8 cellular contexts compared by ENCODE assay signal in genomic region chr5:66440202-66440680, GRCh38.
DNase-seq lines count a peak whose midpoint lies in the region; ATAC-seq and TF ChIP-seq lines count a peak whose summit lies in the region.

No MANE protein-coding gene starts in this region.

- no peak overlapping the region for H3T11ph ChIP-seq in H9 (ENCODE audit: low read length)

- H3K4me3 Mint-ChIP-seq in HFFc6 (no peak overlapping the region), H9 (no peak overlapping the region)

- no peak overlapping the region for H3K14ac ChIP-seq in H9 (ENCODE audit: insufficient read depth, low read length)

- no peaks in the 10 kb centered on the region for H3K36me3 ChIP-seq in lower lobe of right lung
- no peaks in the 10 kb centered on the region for H3K36me3 ChIP-seq in HAP-1 (replicated peaks)

- in situ Hi-C loops in HAP-1 (cut with MboI; ENCODE audit: low sequenced_read_pairs), result no loop called here

- no peak overlapping the region for H2BK12ac ChIP-seq in H9 (ENCODE audit: insufficient read length, low read depth, low read length)

- H3K9me3 Mint-ChIP-seq in HFFc6 (0 out of 2 replicates have a peak, but pooled peaks cover 8% of the 10 kb centered on the region), H9 (no peaks in the 10 kb centered on the region)

- no peaks in the 10 kb centered on the region for H3K23me2 ChIP-seq in H9 (ENCODE audit: insufficient read length, low read depth, low read length, poor library complexity, severe bottlenecking)

- H3K4ac ChIP-seq in H9 (ENCODE audit: low read depth, low read length), result no peak overlapping the region

- no peaks in the 10 kb centered on the region for H4K20me1 ChIP-seq in H9 (ENCODE audit: control insufficient read depth, insufficient read depth, insufficient read length)

- WGBS in H9 (ENCODE audit: extremely low coverage, insufficient read length, low lambda C conversion rate), result no CpG with 5 or more reads among the region's 5 CpGs

- no peak for TF ChIP-seq CTCF in HFFc6 (IDR thresholded peaks at IDR 0.05)
- no peak for TF ChIP-seq CTCF in lower lobe of right lung (IDR thresholded peaks at IDR 0.05)
- TF ChIP-seq CTCF in H9 (conservative IDR thresholded peaks at IDR 0.05), result no peak

- H3K79me2 ChIP-seq in H9 (ENCODE audit: insufficient read depth, low read length), result no peaks in the 10 kb centered on the region

- no peaks in the 10 kb centered on the region for H3K4me1 ChIP-seq in lower lobe of right lung
- H3K4me1 ChIP-seq in H9 (ENCODE audit: insufficient read depth, low read length), result no peaks in the 10 kb centered on the region
- no peaks in the 10 kb centered on the region for H3K4me1 ChIP-seq in HAP-1

- no peaks in the 10 kb centered on the region for H3K27me3 ChIP-seq in lower lobe of right lung (ENCODE audit: low read depth)
- no peaks in the 10 kb centered on the region for H3K27me3 ChIP-seq in H9 (ENCODE audit: insufficient read depth, low read length)
- H3K27me3 ChIP-seq in HAP-1 (ENCODE audit: low read depth), result no peaks in the 10 kb centered on the region

- H2AK5ac ChIP-seq in H9 (ENCODE audit: insufficient read length, low read length), result no peak overlapping the region

- no peak overlapping the region for H3K56ac ChIP-seq in H9 (ENCODE audit: insufficient read length, low read depth, low read length)

- H3K79me1 ChIP-seq in H9 (ENCODE audit: insufficient read depth, low read depth, low read length, poor library complexity, severe bottlenecking), result no peaks in the 10 kb centered on the region

- H4K91ac ChIP-seq in H9 (ENCODE audit: insufficient read length, low read depth, low read length), result no peak overlapping the region

- H2AFZ ChIP-seq in H9 (ENCODE audit: low read length), result no peak overlapping the region

- no peak overlapping the region for H2BK15ac ChIP-seq in H9 (ENCODE audit: low read depth, low read length)

- H3K27me3 Mint-ChIP-seq in HFFc6 (ENCODE audit: insufficient read depth), result no peaks in the 10 kb centered on the region
- H3K27me3 Mint-ChIP-seq in H9 (ENCODE audit: low read depth), result no peaks in the 10 kb centered on the region

- no peak overlapping the region for H2BK20ac ChIP-seq in H9 (ENCODE audit: low read depth, low read length, poor library complexity, severe bottlenecking)

- H3K27ac Mint-ChIP-seq in HFFc6 (no peak overlapping the region), H9 (peak overlapping the region in 1 of 3 experiments; percentile 44; a peak in 1 of 7 replicates)

- no peak overlapping the region for H2BK5ac ChIP-seq in H9 (ENCODE audit: insufficient read length, low read length)

- H3K23ac ChIP-seq in H9 (ENCODE audit: insufficient read length, low read depth, low read length), result no peak overlapping the region

- H3K9me3 ChIP-seq in lower lobe of right lung, result no peaks in the 10 kb centered on the region
- H3K9me3 ChIP-seq in H9 (ENCODE audit: control insufficient read depth, low read depth, low read length), result no peaks in the 10 kb centered on the region
- no peaks in the 10 kb centered on the region for H3K9me3 ChIP-seq in HAP-1

- ATAC-seq in lower lobe of right lung, result peak; percentile 23 to 71
- no peak for ATAC-seq in GM19035 (IDR thresholded peaks at IDR 0.05; ENCODE audit: unreplicated experiment)
- ATAC-seq in HG03460 (IDR thresholded peaks at IDR 0.05; ENCODE audit: unreplicated experiment), result no peak

- H3K18ac ChIP-seq in H9 (ENCODE audit: insufficient read length, low read depth, low read length), result no peak overlapping the region

- H4K8ac ChIP-seq in H9 (replicated peaks; ENCODE audit: insufficient read length, low read depth, low read length), result no peak overlapping the region

- H2BK120ac ChIP-seq in H9 (ENCODE audit: low read depth, low read length, poor library complexity, severe bottlenecking), result no peak overlapping the region

- no peak overlapping the region for H3K4me2 ChIP-seq in H9 (ENCODE audit: insufficient read depth, insufficient read length, low read length)

- H3K9ac ChIP-seq in H9 (ENCODE audit: extremely low read depth, insufficient read length, low read length), result no peak overlapping the region

- H3K4me3 ChIP-seq in lower lobe of right lung (no peak overlapping the region), HAP-1 (no peak overlapping the region)

- H3K36me3 Mint-ChIP-seq in HFFc6 (ENCODE audit: low read depth) (no peaks in the 10 kb centered on the region), H9 (ENCODE audit: insufficient read depth in 1 of 3, low read depth in 3 of 3) (no peaks in the 10 kb centered on the region; a peak in 1 of 7 replicates)

- intact Hi-C loops in lower lobe of right lung (cut with DNase I), result no loop called here

- no peaks in the 10 kb centered on the region for H3K4me1 Mint-ChIP-seq in HFFc6 (ENCODE audit: low read depth)
- no peaks in the 10 kb centered on the region for H3K4me1 Mint-ChIP-seq in H9

- peak; percentile 67 for DNase-seq in GM03348 (ENCODE audit: low spot score)
- DNase-seq in HFFc6, result peak; percentile 13
- peak; percentile 66 to 67 for DNase-seq in activated T-cell treated with anti-CD3 and anti-CD28 coated beads, Interleukin-2, amount 50 U/mL, for 48 hours
- no peak for DNase-seq in lower lobe of right lung
- no peak for DNase-seq in H9
- no peak for DNase-seq in HAP-1 (ENCODE audit: low spot score in 2 of 2)

- no peak overlapping the region for H3K27ac ChIP-seq in lower lobe of right lung
- no peak overlapping the region for H3K27ac ChIP-seq in H9 (ENCODE audit: insufficient read length, low read depth, low read length)

- H4K5ac ChIP-seq in H9 (ENCODE audit: insufficient read length, low read depth, low read length), result no peak overlapping the region

Comparison
In these comparisons a context has a peak if more than half of its experiments do, and no peak if none do; other contexts are left out.
1. DNase-seq: peak in GM03348 (single experiment), HFFc6 (single experiment) and activated T-cell treated with anti-CD3 and anti-CD28 coated beads, Interleukin-2, amount 50 U/mL, for 48 hours (2 of 2); none in lower lobe of right lung (single experiment), H9 (single experiment) and HAP-1 (0 of 2).
2. ATAC-seq: peak in lower lobe of right lung (2 of 2); none in GM19035 (single experiment) and HG03460 (single experiment).